ENCODE assay signal across 12 cellular contexts in genomic region chr19:15437355-15438123, GRCh38. TPM values are rescaled to one million over a fixed set of nuclear protein-coding genes. Genes with fewer than 3 reads are reported as not detected.
DNase-seq lines count a peak whose midpoint lies in the region; ATAC-seq, FAIRE-seq and TF ChIP-seq lines count a peak whose summit lies in the region.
"Had no signal": no experiment of that assay in that cellular context is flagged by ENCODE, and none has a peak within 500 bp of the region (broad histone marks: within the 10 kb centered on the region; RNA-seq: fewer than 3 reads in every experiment).

No MANE protein-coding gene starts in this region.

- intact Hi-C loops in right cardiac atrium (cut with DNase I) (no loop called here), left ventricle myocardium superior (cut with micrococcal nuclease) (no loop called here)

- WGBS in right cardiac atrium, result 74% methylated on average over 10 of the region's 10 CpGs

- H3K27ac ChIP-seq in AG04450 (ENCODE audit: low read depth, low read length) (peak overlapping the region; percentile 43), VCaP (no peak overlapping the region), right cardiac atrium (ENCODE audit: low read length) (no peak overlapping the region)
- H3K27ac ChIP-seq: dorsolateral prefrontal cortex had no signal

- FAIRE-seq in urothelium cell line (lab: Jason Lieb, UNC), result no peak

- DNase-seq in AG04450 (ENCODE audit: low read depth, low spot score) (no peak), hepatic stellate cell (ENCODE audit: low spot score) (peak; percentile 77), urothelium cell line (ENCODE audit: low spot score) (no peak), right cardiac atrium (no peak), left ventricle myocardium superior (no peak)
- DNase-seq: activated naive CD4-positive, alpha-beta T cell treated with Interleukin-2 at 50 U/mL for 16 hours; dorsolateral prefrontal cortex; GF-D8; NCI-H1417 treated with DMSO at 0.1 percent for 48 hours; retina; SW 1271 had no signal

- H3K4me3 ChIP-seq in AG04450 (ENCODE audit: low read depth, low read length) (no peak overlapping the region), right cardiac atrium (ENCODE audit: low read length) (no peak overlapping the region)
- H3K4me3 ChIP-seq: dorsolateral prefrontal cortex had no signal

- TF ChIP-seq CTCF in AG04450 (IDR thresholded peaks at IDR 0.05; ENCODE audit: low read depth, low read length), result peak; percentile 56
- TF ChIP-seq CTCF in VCaP (conservative IDR thresholded peaks at IDR 0.05), result peak; percentile 45

- no peak for ATAC-seq in right cardiac atrium
- ATAC-seq in left ventricle myocardium superior, result no peak

- POLR2A ChIA-PET in AG04450 (lab: Yijun Ruan, JAX), result interaction anchor here (1.8 to 1.9 kb wide), 2 partner anchors 14 to 19 kb away, joined by 5 to 7 read pairs; partner anchors contain the start of gene AKAP8L

- CTCF ChIA-PET in AG04450 (lab: Charles Lee), result interaction anchor here (0.6 to 1.6 kb wide), 6 partner anchors 10 to 345 kb away, joined by 3 to 11 read pairs (median 3); no protein-coding TSS in a partner anchor

- no peaks in the 10 kb centered on the region for H3K27me3 ChIP-seq in AG04450 (ENCODE audit: control insufficient read depth, insufficient read depth, low read length)
- H3K27me3 ChIP-seq in right cardiac atrium (ENCODE audit: control insufficient read depth, insufficient read depth), result no peaks in the 10 kb centered on the region
- H3K27me3 ChIP-seq: dorsolateral prefrontal cortex had no signal

- H3K4me1 ChIP-seq in right cardiac atrium (ENCODE audit: control insufficient read depth, insufficient read depth, low read length), result no peaks in the 10 kb centered on the region

- no peaks in the 10 kb centered on the region; the same call in 1 of the 2 replicates for H3K9me3 ChIP-seq in AG04450 (ENCODE audit: control insufficient read depth, insufficient read depth, low read length)
- H3K9me3 ChIP-seq in right cardiac atrium (ENCODE audit: control insufficient read depth, low read length), result no peaks in the 10 kb centered on the region

RNA-seq across cellular contexts. Expression of gene WIZ, which starts 12.2 kb away (rescaled TPM):
- polyA plus RNA-seq in AG04450 (2011; rRNA removed) (5.8 and 9.1 TPM in 2 replicates), right cardiac atrium (28.0 TPM)
- 3.4 and 3.9 TPM in 2 replicates for polyA minus RNA-seq in AG04450 (2011; rRNA and poly(A)+ RNA removed)
- total RNA-seq in right cardiac atrium (10 to 100 TPM; 28.9 to 36.5 (median 33.3) TPM), left ventricle myocardium superior (32.2 TPM)

RNA-seq across cellular contexts. Expression of gene AKAP8L, which starts 18.8 kb away (rescaled TPM):
- 30.4 and 36.6 TPM in 2 replicates for polyA plus RNA-seq in AG04450 (2011; rRNA removed)
- polyA minus RNA-seq in AG04450 (2011; rRNA and poly(A)+ RNA removed), result 51.9 and 52.1 TPM in 2 replicates
- total RNA-seq in right cardiac atrium, result 100 to 1,000 TPM in 1 of 4 donors, 10 to 100 TPM in 3; 64.4 to 106 (median 86.1) TPM
- 66.5 TPM for polyA plus RNA-seq in right cardiac atrium
- total RNA-seq in left ventricle myocardium superior, result 82.5 TPM

RNA-seq across cellular contexts. Expression of gene RASAL3, which starts 26.8 kb away (rescaled TPM):
- 0.04 and 0.21 TPM in 2 replicates for polyA plus RNA-seq in AG04450 (2011; rRNA removed)
- polyA minus RNA-seq in AG04450 (2011; rRNA and poly(A)+ RNA removed), result not detected in 2 replicates
- total RNA-seq in right cardiac atrium, result 1 to 10 TPM in 2 of 4 donors, under 1 TPM in 2; 0.68 to 2.5 (median 1.3) TPM
- polyA plus RNA-seq in right cardiac atrium, result 0.66 TPM
- 2.0 TPM for total RNA-seq in left ventricle myocardium superior

RNA-seq across cellular contexts. Expression of gene PGLYRP2, which starts 41.8 kb away (rescaled TPM):
- polyA plus RNA-seq in AG04450 (2011; rRNA removed) (not detected in 2 replicates), right cardiac atrium (not detected)
- polyA minus RNA-seq in AG04450 (2011; rRNA and poly(A)+ RNA removed), result not detected in 2 replicates
- total RNA-seq in right cardiac atrium (not detected), left ventricle myocardium superior (not detected)

RNA-seq across cellular contexts. Expression of gene AKAP8, which starts 58.0 kb away (rescaled TPM):
- 11.7 and 12.4 TPM in 2 replicates for polyA plus RNA-seq in AG04450 (2011; rRNA removed)
- 7.6 and 9.5 TPM in 2 replicates for polyA minus RNA-seq in AG04450 (2011; rRNA and poly(A)+ RNA removed)
- total RNA-seq in right cardiac atrium, result 10 to 100 TPM; 17.1 to 24.9 (median 21.4) TPM
- polyA plus RNA-seq in right cardiac atrium, result 9.3 TPM
- total RNA-seq in left ventricle myocardium superior, result 24.0 TPM
